1 cellular context compared by ENCODE assay signal in the genomic region with DNA sequence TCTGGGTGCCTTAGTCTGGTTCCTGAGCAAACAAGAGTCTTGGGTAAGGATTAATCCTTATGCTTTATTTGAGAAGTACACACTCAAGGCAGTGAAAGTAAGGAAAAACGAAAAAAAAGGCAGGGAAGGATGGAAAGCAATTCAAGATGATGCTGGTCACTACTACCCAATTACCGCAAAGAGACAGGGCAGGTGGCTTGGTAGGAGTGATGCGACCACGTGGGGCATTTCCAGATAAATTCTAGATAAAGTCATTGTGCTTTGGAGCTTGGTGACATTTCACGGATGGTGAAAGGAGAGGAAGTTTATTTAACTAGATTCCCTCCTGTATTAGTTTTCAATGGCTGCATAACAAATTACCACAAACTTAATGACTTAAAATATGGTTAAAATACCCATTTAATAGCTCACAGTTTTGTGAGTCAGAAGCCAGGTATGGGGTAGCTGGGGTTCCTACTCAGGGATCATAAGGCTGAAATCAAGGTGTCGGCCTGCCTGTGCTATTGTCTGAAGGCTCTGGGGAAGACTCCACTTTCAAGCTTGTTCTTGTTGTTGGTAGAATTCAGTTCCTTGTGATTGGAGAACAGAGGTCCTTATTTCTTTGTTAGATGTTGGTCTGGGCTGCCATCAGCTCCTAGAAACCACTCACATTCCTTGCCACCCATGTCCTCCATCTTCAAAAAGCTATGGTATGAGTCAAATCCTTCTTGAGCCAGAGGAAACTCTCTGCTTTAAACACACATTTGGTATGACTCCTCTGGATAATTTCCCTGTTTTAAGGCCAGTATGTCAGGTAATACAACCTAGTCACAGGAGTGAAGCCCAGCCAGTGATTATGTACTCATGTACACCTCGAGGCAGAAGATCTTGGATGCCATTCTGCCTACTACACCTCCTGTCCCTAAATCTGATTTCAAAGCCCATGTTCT.
TF ChIP-seq lines count a peak whose summit lies in the region.

No MANE protein-coding gene starts in this region.

TF ChIP-seq in GM23338, 12 proteins besides CTCF, POLR2A, EP300 and RAD21:
- TF ChIP-seq ZNF114 (CRISPR knock-in tag; IDR thresholded peaks at IDR 0.05) (no peak), JUNB (IDR thresholded peaks at IDR 0.05; ENCODE audit: unreplicated experiment) (no peak)
